In genomic region chr7:147571436-147572180, GRCh38 we compare ENCODE assay signal across 19 cellular contexts.
"Had no signal": no experiment of that assay in that cellular context is flagged by ENCODE, and none has a peak within 500 bp of the region (broad histone marks: within the 10 kb centered on the region; RNA-seq: fewer than 3 reads in every experiment).

No MANE protein-coding gene starts in this region.

- H3K36me3 ChIP-seq: adrenal gland, left lung, ovary, stomach, vagina had no signal

- H3K27me3 Mint-ChIP-seq: activated naive CD8-positive, alpha-beta T cell; activated T-cell treated with anti-CD3 and anti-CD28 coated beads, Interleukin-2, amount 50 U/mL, for 24 hours; activated T-helper 17 cell treated with anti-CD3 and anti-CD28 coated beads, Interleukin-2, amount 50 U/mL, for 72 hours; central memory CD8-positive, alpha-beta T cell had no signal

- H3K9me3 ChIP-seq: adrenal gland, left lung, ovary, psoas muscle, stomach, testis, vagina had no signal

- ATAC-seq: activated T-helper 17 cell treated with anti-CD3 and anti-CD28 coated beads, Interleukin-2, amount 50 U/mL, for 72 hours; left lung; psoas muscle; right cardiac atrium; WTC11 had no signal

- H3K27me3 ChIP-seq: adrenal gland, left lung, ovary, stomach, testis, vagina had no signal

- H3K27ac ChIP-seq: adrenal gland, coronary artery, left lung, ovary, psoas muscle, stomach, testis, vagina had no signal

- H3K36me3 Mint-ChIP-seq: activated naive CD8-positive, alpha-beta T cell; WTC11 had no signal

- H3K4me1 ChIP-seq: adrenal gland, left lung, psoas muscle, testis, vagina had no signal

- H3K27ac Mint-ChIP-seq: activated naive CD8-positive, alpha-beta T cell; activated T-cell treated with anti-CD3 and anti-CD28 coated beads, Interleukin-2, amount 50 U/mL, for 24 hours; activated T-helper 17 cell treated with anti-CD3 and anti-CD28 coated beads, Interleukin-2, amount 50 U/mL, for 72 hours; T-helper 1 cell treated with Interleukin-12 subunit alpha and Interleukin-12 subunit beta and Interleukin-4 antibody, amounts not matched to agents 30 μg/mL and 1 μg/mL, for 36 hours; WTC11 had no signal

- H3K4me3 ChIP-seq: adrenal gland, coronary artery, left lung, ovary, psoas muscle, stomach, testis, vagina had no signal

- DNase-seq: activated CD8-positive, alpha-beta memory T cell treated with anti-CD3 and anti-CD28 coated beads, Interleukin-2, amount 50 U/mL, for 4 hours; activated T-cell treated with anti-CD3 and anti-CD28 coated beads, Interleukin-2, amount 50 U/mL, for 24 hours; adrenal gland; left lung; ovary; psoas muscle; right cardiac atrium; stimulated activated CD4-positive, alpha-beta T cell treated with anti-CD3 and anti-CD28 coated beads, Interleukin-4, amount 100 ng/mL, for 24 hours; stomach; T1000; testis; trophoblast cell had no signal

- H3K4me3 Mint-ChIP-seq: activated naive CD8-positive, alpha-beta T cell; activated T-cell treated with anti-CD3 and anti-CD28 coated beads, Interleukin-2, amount 50 U/mL, for 24 hours; activated T-helper 17 cell treated with anti-CD3 and anti-CD28 coated beads, Interleukin-2, amount 50 U/mL, for 72 hours; central memory CD8-positive, alpha-beta T cell; T-helper 1 cell treated with Interleukin-12 subunit alpha and Interleukin-12 subunit beta and Interleukin-4 antibody, amounts not matched to agents 30 μg/mL and 1 μg/mL, for 36 hours; WTC11 had no signal

- H3K4me1 Mint-ChIP-seq: activated T-helper 17 cell treated with anti-CD3 and anti-CD28 coated beads, Interleukin-2, amount 50 U/mL, for 72 hours; central memory CD8-positive, alpha-beta T cell had no signal
